In the genomic region with DNA sequence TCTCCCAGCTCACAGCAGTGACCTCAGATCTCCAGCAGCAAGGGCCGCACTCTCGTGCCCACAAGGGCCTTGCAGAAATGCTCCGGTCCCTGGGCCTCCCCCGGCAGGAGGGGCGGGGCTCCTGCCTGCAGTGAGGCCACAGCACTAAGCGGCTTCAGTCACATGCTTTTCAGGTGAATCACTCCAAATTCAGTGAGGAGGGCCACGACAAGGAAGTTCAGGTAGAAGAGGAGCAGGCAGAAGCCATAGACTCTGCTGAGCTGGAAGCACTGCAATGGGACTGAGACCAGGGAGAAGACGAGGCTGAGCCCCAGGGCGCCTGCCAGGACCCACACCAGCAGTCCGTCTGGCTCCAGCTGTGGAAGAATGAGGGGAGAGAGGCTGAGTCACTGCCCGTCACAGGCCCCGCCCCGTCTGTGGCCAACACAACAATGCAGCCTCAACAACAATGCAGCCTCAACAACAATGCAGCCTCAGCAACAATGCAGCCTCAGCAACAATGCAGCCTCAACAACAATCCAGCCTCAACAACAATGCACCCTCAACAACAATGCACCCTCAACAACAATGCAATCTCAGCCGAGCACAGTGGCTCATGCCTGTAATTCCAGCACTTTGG, we compare ENCODE assay signal across 2 cellular contexts.
TF ChIP-seq lines count a peak whose summit lies in the region.

No MANE protein-coding gene starts in this region.

TF ChIP-seq in HCT116, 20 proteins besides CTCF, POLR2A, EP300 and RAD21 (continued from another document):
- TF ChIP-seq ZBTB33 (IDR thresholded peaks at IDR 0.05; ENCODE audit: extremely low read depth, insufficient replicate concordance, low read length) (no peak), ELF1 (IDR thresholded peaks at IDR 0.05; ENCODE audit: borderline replicate concordance, low read depth) (no peak), SP1 (IDR thresholded peaks at IDR 0.05; ENCODE audit: low read depth) (peak; percentile 54; the same call in 1 of the 2 replicates), MAX (IDR thresholded peaks at IDR 0.05) (peak; percentile 53), FOSL1 (IDR thresholded peaks at IDR 0.05; ENCODE audit: low read depth) (peak; percentile 81)

TF ChIP-seq in WTC11, 78 proteins besides CTCF, POLR2A, EP300 and RAD21 (continued from another document):
- TF ChIP-seq, protein P1, sequence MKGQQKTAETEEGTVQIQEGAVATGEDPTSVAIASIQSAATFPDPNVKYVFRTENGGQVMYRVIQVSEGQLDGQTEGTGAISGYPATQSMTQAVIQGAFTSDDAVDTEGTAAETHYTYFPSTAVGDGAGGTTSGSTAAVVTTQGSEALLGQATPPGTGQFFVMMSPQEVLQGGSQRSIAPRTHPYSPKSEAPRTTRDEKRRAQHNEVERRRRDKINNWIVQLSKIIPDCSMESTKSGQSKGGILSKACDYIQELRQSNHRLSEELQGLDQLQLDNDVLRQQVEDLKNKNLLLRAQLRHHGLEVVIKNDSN (CRISPR knock-in tag; IDR thresholded peaks at IDR 0.05), result 0 out of 2 replicates have a peak, but pooled peaks have one; percentile 14
- TF ChIP-seq NFE2L1 (CRISPR knock-in tag; IDR thresholded peaks at IDR 0.05) (0 out of 2 replicates have a peak, but pooled peaks have one; percentile 31), SMAD4 (CRISPR knock-in tag; IDR thresholded peaks at IDR 0.05) (peak; percentile 61; the same call in 1 of the 2 replicates)
